Comparison of ENCODE assay signal across 8 cellular contexts in the genomic region with DNA sequence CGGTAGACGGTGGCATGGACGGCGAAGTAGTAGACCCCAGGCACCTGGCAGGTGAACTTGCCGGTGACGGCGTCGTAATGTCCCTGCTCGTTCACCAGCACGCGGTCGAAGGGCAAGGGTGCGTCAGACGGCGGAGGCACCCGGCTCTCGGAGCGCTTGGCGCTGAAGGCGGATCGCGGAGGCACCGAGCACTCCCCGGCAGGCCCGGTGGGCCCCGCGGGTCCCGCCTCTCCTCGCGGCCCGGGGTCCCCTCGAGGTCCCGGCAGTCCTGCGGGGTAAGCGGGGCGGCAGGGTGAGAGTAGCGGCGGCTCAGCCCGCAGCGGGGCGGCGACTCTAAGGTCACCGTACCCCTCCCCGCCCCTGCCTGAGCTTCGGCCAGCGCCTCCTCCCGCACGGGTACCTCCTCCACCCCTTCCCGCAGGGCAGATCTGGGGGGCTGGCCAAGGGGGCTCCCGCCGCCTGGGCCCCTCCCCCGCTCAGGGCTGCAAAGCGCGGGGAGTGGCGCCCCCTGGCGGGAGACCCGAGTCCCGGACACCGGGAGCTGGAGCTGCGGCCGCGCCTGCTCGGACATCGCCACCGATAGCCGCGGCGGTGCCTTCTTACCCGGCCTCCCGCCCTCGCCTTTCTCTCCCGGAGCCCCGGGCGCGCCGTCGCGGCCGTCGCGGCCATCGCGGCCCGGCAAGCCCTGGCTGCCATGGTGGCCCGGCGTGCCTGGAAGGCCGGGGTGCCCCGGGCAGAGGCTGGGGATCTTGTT. TPM values are rescaled to one million over a fixed set of nuclear protein-coding genes. Genes with fewer than 3 reads are reported as not detected.
DNase-seq lines count a peak whose midpoint lies in the region; ATAC-seq, FAIRE-seq and TF ChIP-seq lines count a peak whose summit lies in the region.

No MANE protein-coding gene starts in this region.

- H3K9me3 ChIP-seq in DND-41 (ENCODE audit: insufficient read depth, low read length, severe bottlenecking) (no peaks in the 10 kb centered on the region), astrocyte (ENCODE audit: insufficient read depth, low read depth, low read length) (no peaks in the 10 kb centered on the region), right cardiac atrium (ENCODE audit: control insufficient read depth, low read length) (no peaks in the 10 kb centered on the region), psoas muscle (no peaks in the 10 kb centered on the region)

- 2% methylated on average over 88 of the region's 88 CpGs for WGBS in right cardiac atrium
- 2 to 4% (median 2%) methylated on average over 52 to 87 of the region's 88 CpGs for WGBS in psoas muscle, 3 donors

- no peak overlapping the region for H2AFZ ChIP-seq in DND-41 (ENCODE audit: low read depth, low read length)
- H2AFZ ChIP-seq in astrocyte (ENCODE audit: low read depth, low read length), result peak overlapping the region; percentile 72

- no peak for DNase-seq in DND-41
- peak; percentile 54 for DNase-seq in M059J (ENCODE audit: low read depth)
- DNase-seq in astrocyte (ENCODE audit: low read depth), result no peak
- DNase-seq in right cardiac atrium, result peak; percentile 83 to 93 (median 91)
- DNase-seq in psoas muscle, result peak; percentile 85 to 88
- DNase-seq in SK-N-DZ (ENCODE audit: low spot score), result no peak

- H4K20me1 ChIP-seq in DND-41 (ENCODE audit: insufficient read depth, low read length) (peaks cover 12% of the 10 kb centered on the region; the same call in 1 of the 2 replicates), astrocyte (ENCODE audit: insufficient read depth, low read length) (peaks cover 9% of the 10 kb centered on the region)

- H3K36me3 ChIP-seq in DND-41 (ENCODE audit: insufficient read depth, low read length) (peaks cover 29% of the 10 kb centered on the region), astrocyte (ENCODE audit: insufficient read depth, low read length) (no peaks in the 10 kb centered on the region), psoas muscle (ENCODE audit: insufficient read depth in 1 of 2, low read depth in 1 of 2) (peaks cover 0 to 11% of the 10 kb centered on the region in 2 donors)

- H3K27ac Mint-ChIP-seq in astrocyte (ENCODE audit: unreplicated experiment), result no peak overlapping the region

- H3K4me1 Mint-ChIP-seq in astrocyte (ENCODE audit: low read depth, unreplicated experiment), result peaks cover 15% of the 10 kb centered on the region

- H3K27ac ChIP-seq in DND-41 (ENCODE audit: low read length), result no peak overlapping the region
- no peak overlapping the region for H3K27ac ChIP-seq in astrocyte (ENCODE audit: low read depth, low read length)
- peak overlapping the region; percentile 59 for H3K27ac ChIP-seq in right cardiac atrium (ENCODE audit: low read length)
- H3K27ac ChIP-seq in psoas muscle, result peak overlapping the region; percentile 76

- H3K4me1 ChIP-seq in DND-41 (ENCODE audit: insufficient read depth, low read length) (peaks cover 33% of the 10 kb centered on the region), astrocyte (ENCODE audit: insufficient read depth, low read length) (peaks cover 43% of the 10 kb centered on the region), right cardiac atrium (ENCODE audit: control insufficient read depth, insufficient read depth, low read length) (peaks cover 21% of the 10 kb centered on the region), psoas muscle (peaks cover 59% of the 10 kb centered on the region)

- FAIRE-seq in astrocyte (lab: Jason Lieb, UNC), result no peak

- no peak overlapping the region for H3K9ac ChIP-seq in DND-41 (ENCODE audit: low read depth, low read length)
- H3K9ac ChIP-seq in astrocyte (ENCODE audit: low read length), result peak overlapping the region; percentile 75

- ATAC-seq in DND-41 (ENCODE audit: insufficient read depth, low read depth), result no peak
- peak; percentile 66 to 68 for ATAC-seq in right cardiac atrium
- peak; percentile 59 to 76 (median 70) for ATAC-seq in psoas muscle
- ATAC-seq in GM21526 (IDR thresholded peaks at IDR 0.05; ENCODE audit: low FRiP score, unreplicated experiment), result no peak
- no peak for ATAC-seq in GM21723 (IDR thresholded peaks at IDR 0.05; ENCODE audit: unreplicated experiment)

- H3K36me3 Mint-ChIP-seq in astrocyte (ENCODE audit: low read depth, unreplicated experiment), result peaks cover 6% of the 10 kb centered on the region

- H3K4me3 ChIP-seq in DND-41 (ENCODE audit: low read depth in 1 of 2, low read length in 2 of 2), result no peak overlapping the region
- H3K4me3 ChIP-seq in astrocyte (ENCODE audit: insufficient read depth, low read depth, low read length), result peak overlapping the region; percentile 54
- peak overlapping the region; percentile 44 for H3K4me3 ChIP-seq in right cardiac atrium (ENCODE audit: low read length)
- peak overlapping the region; percentile 76 for H3K4me3 ChIP-seq in psoas muscle

- H3K27me3 ChIP-seq in DND-41 (ENCODE audit: insufficient read depth, low read length, poor library complexity), result no peaks in the 10 kb centered on the region
- H3K27me3 ChIP-seq in astrocyte (ENCODE audit: insufficient read depth, low read length), result peaks cover 6% of the 10 kb centered on the region
- no peaks in the 10 kb centered on the region for H3K27me3 ChIP-seq in right cardiac atrium (ENCODE audit: control insufficient read depth, insufficient read depth)
- peaks cover 0 to 4% (median 0%) of the 10 kb centered on the region in 3 donors for H3K27me3 ChIP-seq in psoas muscle (ENCODE audit: insufficient read depth in 3 of 3, low read length in 2 of 3)

- peaks cover 28% of the 10 kb centered on the region for H3K79me2 ChIP-seq in DND-41 (ENCODE audit: insufficient read depth, low read length)
- peaks cover 30% of the 10 kb centered on the region for H3K79me2 ChIP-seq in astrocyte (ENCODE audit: insufficient read depth, low read length)

- peaks cover 2% of the 10 kb centered on the region for H3K9me3 Mint-ChIP-seq in astrocyte (ENCODE audit: unreplicated experiment)

- intact Hi-C loops in right cardiac atrium (cut with DNase I) (no loop called here), psoas muscle (cut with DNase I) (loop anchor here (5.0 kb wide), 1 partner anchor 132 kb away; the partner anchor contains the start of gene CBL (in 2 of the 2))

- H3K4me2 ChIP-seq in DND-41 (ENCODE audit: insufficient read depth, low read length) (no peak overlapping the region), astrocyte (ENCODE audit: low read length) (peak overlapping the region; percentile 86)

- H3K4me3 Mint-ChIP-seq in astrocyte (ENCODE audit: unreplicated experiment), result peak overlapping the region; percentile 78

- TF ChIP-seq CTCF in DND-41 (IDR thresholded peaks at IDR 0.05; ENCODE audit: borderline replicate concordance, extremely low read depth, low read length, poor library complexity, severe bottlenecking), result peak; percentile 19
- peak; percentile 36 for TF ChIP-seq CTCF in astrocyte (IDR thresholded peaks at IDR 0.05; ENCODE audit: insufficient read depth, low read depth, low read length)
- peak; percentile 88 for TF ChIP-seq CTCF in psoas muscle (IDR thresholded peaks at IDR 0.05)

- peaks cover 30% of the 10 kb centered on the region for H3K27me3 Mint-ChIP-seq in astrocyte (ENCODE audit: low read depth, unreplicated experiment)

RNA-seq across cellular contexts. Expression of gene C1QTNF5, which starts 0.9 kb away (rescaled TPM):
- total RNA-seq in M059J (2014; rRNA removed; shearing (Covaris generic)), result 5.9 and 7.7 TPM in 2 replicates
- 5.6 and 6.3 TPM in 2 replicates for total RNA-seq in astrocyte
- total RNA-seq in right cardiac atrium, result 10 to 100 TPM; 21.4 to 31.0 (median 24.1) TPM
- 27.1 TPM for polyA plus RNA-seq in right cardiac atrium
- 10 to 100 TPM in 1 of 4 donors, 1 to 10 TPM in 3; 5.3 to 11.6 (median 8.8) TPM for total RNA-seq in psoas muscle
- polyA plus RNA-seq in psoas muscle, result 10 to 100 TPM in 1 of 3 donors, 1 to 10 TPM in 2; 3.2 to 12.0 (median 4.7) TPM
- polyA plus RNA-seq in SK-N-DZ (2014; cell fraction: cytosol; rRNA removed), result 0.18 and 0.46 TPM in 2 replicates
- polyA plus RNA-seq in SK-N-DZ (2014; cell fraction: nucleus; rRNA removed), result 0.20 TPM in 1 of 2 replicates, not detected in the other

RNA-seq across cellular contexts. Expression of gene RNF26, which starts 5.4 kb away (rescaled TPM):
- total RNA-seq in M059J (2014; rRNA removed; shearing (Covaris generic)), result 9.5 and 16.1 TPM in 2 replicates
- 31.8 and 33.3 TPM in 2 replicates for total RNA-seq in astrocyte
- 10 to 100 TPM; 12.7 to 19.6 (median 15.2) TPM for total RNA-seq in right cardiac atrium
- 9.7 TPM for polyA plus RNA-seq in right cardiac atrium
- 1 to 10 TPM; 6.1 to 8.8 (median 7.5) TPM for total RNA-seq in psoas muscle
- 1 to 10 TPM; 5.8 to 8.9 (median 7.1) TPM for polyA plus RNA-seq in psoas muscle
- polyA plus RNA-seq in SK-N-DZ (2014; cell fraction: cytosol; rRNA removed), result 10.5 and 11.5 TPM in 2 replicates
- polyA plus RNA-seq in SK-N-DZ (2014; cell fraction: nucleus; rRNA removed), result 4.7 and 6.0 TPM in 2 replicates

RNA-seq across cellular contexts. Expression of gene MFRP, which starts 6.7 kb away (rescaled TPM):
- not detected in 2 replicates for total RNA-seq in M059J (2014; rRNA removed; shearing (Covaris generic))
- total RNA-seq in astrocyte, result not detected in 2 replicates
- total RNA-seq in right cardiac atrium, result under 1 TPM in 1 of 4 donors, not detected in 3; 0.06 TPM
- 0.02 TPM for polyA plus RNA-seq in right cardiac atrium
- not detected for total RNA-seq in psoas muscle
- under 1 TPM in 2 of 3 donors, not detected in 1; 0.01 to 0.05 TPM for polyA plus RNA-seq in psoas muscle
- not detected in 2 replicates for polyA plus RNA-seq in SK-N-DZ (2014; cell fraction: cytosol; rRNA removed)
- polyA plus RNA-seq in SK-N-DZ (2014; cell fraction: nucleus; rRNA removed), result not detected in 2 replicates

RNA-seq across cellular contexts. Expression of gene MCAM, which starts 22.8 kb away (rescaled TPM):
- 353 and 496 TPM in 2 replicates for total RNA-seq in M059J (2014; rRNA removed; shearing (Covaris generic))
- total RNA-seq in astrocyte (188 and 213 TPM in 2 replicates), right cardiac atrium (100 to 1,000 TPM in 2 of 4 donors, 10 to 100 TPM in 2; 95.1 to 127 (median 104) TPM), psoas muscle (10 to 100 TPM; 24.5 to 71.1 (median 43.6) TPM)
- polyA plus RNA-seq in right cardiac atrium (97.2 TPM), psoas muscle (10 to 100 TPM; 15.4 to 27.4 (median 27.3) TPM)
- 53.3 and 95.1 TPM in 2 replicates for polyA plus RNA-seq in SK-N-DZ (2014; cell fraction: cytosol; rRNA removed)
- polyA plus RNA-seq in SK-N-DZ (2014; cell fraction: nucleus; rRNA removed), result 53.4 and 56.1 TPM in 2 replicates

RNA-seq across cellular contexts. Expression of gene USP2, which starts 41.7 kb away (rescaled TPM):
- 0.67 and 0.81 TPM in 2 replicates for total RNA-seq in M059J (2014; rRNA removed; shearing (Covaris generic))
- 6.5 and 6.7 TPM in 2 replicates for total RNA-seq in astrocyte
- 10 to 100 TPM; 57.3 to 98.4 (median 95.7) TPM for total RNA-seq in right cardiac atrium
- polyA plus RNA-seq in right cardiac atrium, result 57.1 TPM
- total RNA-seq in psoas muscle, result 100 to 1,000 TPM in 3 of 4 donors, 10 to 100 TPM in 1; 75.8 to 210 (median 156) TPM
- polyA plus RNA-seq in psoas muscle, result 10 to 100 TPM; 49.0 to 76.4 (median 57.4) TPM
- 0.28 and 1.1 TPM in 2 replicates for polyA plus RNA-seq in SK-N-DZ (2014; cell fraction: cytosol; rRNA removed)
- polyA plus RNA-seq in SK-N-DZ (2014; cell fraction: nucleus; rRNA removed), result 0.70 and 1.8 TPM in 2 replicates

Comparison
In these comparisons a context has a peak if more than half of its experiments do, and no peak if none do; other contexts are left out.
1. ATAC-seq: peak in right cardiac atrium (2 of 2) and psoas muscle (4 of 4); none in DND-41 (single experiment), GM21526 (single experiment) and GM21723 (single experiment).
2. DNase-seq: peak in M059J (single experiment), right cardiac atrium (3 of 3) and psoas muscle (2 of 2); none in DND-41 (single experiment), astrocyte (single experiment) and SK-N-DZ (single experiment).
3. H3K27ac ChIP-seq: peak in right cardiac atrium (single experiment) and psoas muscle (single experiment); none in DND-41 (single experiment) and astrocyte (single experiment).
4. H3K4me3 ChIP-seq: peak in astrocyte (single experiment), right cardiac atrium (single experiment) and psoas muscle (single experiment); none in DND-41 (0 of 2).
5. CTCF ChIP-seq: peak in every context shown above with its lines; median percentile 88 in psoas muscle; 36 in astrocyte; 19 in DND-41.
6. intact Hi-C loops: an anchor here in psoas muscle (5.0 kb wide); none called in right cardiac atrium.